21 cellular contexts compared by ENCODE assay signal in the genomic region with DNA sequence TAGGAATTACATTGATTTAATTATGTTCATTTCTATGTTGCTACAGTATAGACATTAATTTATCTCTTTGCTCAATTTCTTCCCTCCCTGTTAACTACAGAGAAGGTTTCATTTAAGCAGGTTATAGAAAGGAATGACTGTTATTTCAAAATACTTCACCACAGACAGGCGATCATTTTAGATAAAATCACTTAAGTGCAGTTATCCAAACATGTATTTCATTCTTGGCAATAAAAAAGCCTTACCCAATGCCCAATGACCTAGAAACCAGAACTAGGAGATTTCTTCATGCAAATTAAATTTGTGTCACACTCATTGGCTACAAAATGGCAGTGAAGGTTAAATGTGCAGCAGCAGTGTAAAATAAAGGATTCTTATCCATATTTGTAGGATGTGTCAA.
DNase-seq lines count a peak whose midpoint lies in the region; ATAC-seq, FAIRE-seq and TF ChIP-seq lines count a peak whose summit lies in the region.
"Had no signal": no experiment of that assay in that cellular context is flagged by ENCODE, and none has a peak within 500 bp of the region (broad histone marks: within the 10 kb centered on the region; RNA-seq: fewer than 3 reads in every experiment).

No MANE protein-coding gene starts in this region.

- no peak for TF ChIP-seq CTCF in cardiac fibroblast (IDR thresholded peaks at IDR 0.05; ENCODE audit: low read depth, low read length)
- TF ChIP-seq CTCF in lower lobe of right lung (IDR thresholded peaks at IDR 0.05): no peak
- TF ChIP-seq CTCF in HFFc6 (IDR thresholded peaks at IDR 0.05): no peak

- intact Hi-C loops in lower lobe of right lung (cut with DNase I): no loop called here

- H3K27me3 Mint-ChIP-seq in HFFc6 (ENCODE audit: insufficient read depth): no peaks in the 10 kb centered on the region
- peaks cover 0 to 2% (median 0%) of the 10 kb centered on the region in 3 donors for H3K27me3 Mint-ChIP-seq in immature natural killer cell (ENCODE audit: low read depth in 3 of 3)

- H3K4me3 ChIP-seq in cardiac fibroblast (replicated peaks in 1 of 2; ENCODE audit: low read depth in 2 of 2, low read length in 2 of 2) (no peak overlapping the region), lower lobe of right lung (no peak overlapping the region)
- H3K4me3 ChIP-seq: A549, BLaER1 had no signal

- H3K4me1 Mint-ChIP-seq in HFFc6 (ENCODE audit: low read depth): no peaks in the 10 kb centered on the region
- H3K4me1 Mint-ChIP-seq in immature natural killer cell: no peaks in the 10 kb centered on the region

- H3K36me3 ChIP-seq in lower lobe of right lung: no peaks in the 10 kb centered on the region
- H3K36me3 ChIP-seq: BLaER1 had no signal

- peaks cover 8% of the 10 kb centered on the region for H3K4me1 ChIP-seq in lower lobe of right lung
- H3K4me1 ChIP-seq: A549, BLaER1 had no signal

- no peak overlapping the region for H3K4me3 Mint-ChIP-seq in HFFc6
- no peak overlapping the region for H3K4me3 Mint-ChIP-seq in immature natural killer cell
- H3K4me3 Mint-ChIP-seq: CD8-positive, alpha-beta T cell had no signal

- no peak overlapping the region for H3K27ac ChIP-seq in lower lobe of right lung
- H3K27ac ChIP-seq: A549, BLaER1 had no signal

- H3K36me3 Mint-ChIP-seq in HFFc6 (ENCODE audit: low read depth): peaks cover 5% of the 10 kb centered on the region; the same call in 1 of the 2 replicates
- H3K36me3 Mint-ChIP-seq in immature natural killer cell: no peaks in the 10 kb centered on the region
- H3K36me3 Mint-ChIP-seq: CD8-positive, alpha-beta T cell had no signal

- no peaks in the 10 kb centered on the region for H3K27me3 ChIP-seq in lower lobe of right lung (ENCODE audit: low read depth)
- H3K27me3 ChIP-seq: BLaER1 had no signal

- H3K27ac Mint-ChIP-seq in HFFc6 (no peak overlapping the region), immature natural killer cell (no peak overlapping the region)
- H3K27ac Mint-ChIP-seq: CD8-positive, alpha-beta T cell had no signal

- H3K9me3 Mint-ChIP-seq in HFFc6: peaks cover 58% of the 10 kb centered on the region
- H3K9me3 Mint-ChIP-seq in immature natural killer cell: peaks cover 4 to 36% (median 12%) of the 10 kb centered on the region in 6 donors

- no peak for FAIRE-seq in HTR-8/SVneo (lab: Jason Lieb, UNC)
- FAIRE-seq: A549, H54, RCC 7860 had no signal

- no peaks in the 10 kb centered on the region for H3K9me3 ChIP-seq in lower lobe of right lung
- H3K9me3 ChIP-seq: A549 had no signal

- ATAC-seq in lower lobe of right lung (peak; percentile 21 to 87), GM19023 (IDR thresholded peaks at IDR 0.05; ENCODE audit: unreplicated experiment) (no peak), HG02678 (IDR thresholded peaks at IDR 0.05; ENCODE audit: unreplicated experiment) (no peak)
- ATAC-seq: A549; CD8-positive, alpha-beta T cell; Right ventricle myocardium inferior had no signal

- peak; percentile 0 for DNase-seq in EH (ENCODE audit: low read depth)
- peak; percentile 55 for DNase-seq in HTR-8/SVneo (ENCODE audit: insufficient read length, low spot score)
- DNase-seq in cardiac fibroblast (ENCODE audit: low read depth in 2 of 2): peak; percentile 3 to 24
- DNase-seq in lower lobe of right lung: no peak
- DNase-seq in HFFc6: no peak
- DNase-seq in immature natural killer cell: no peak
- DNase-seq: Calu3; CD8-positive, alpha-beta T cell; DMS53; Kasumi-1; NCI-H1105; NCI-H2081; NCI-H2171 treated with DMSO at 0.1 percent for 48 hours; NK-92 treated with Interleukin-12 subunit alpha and Interleukin-12 subunit beta, amount 100 ng/mL, for 24 hours had no signal

Comparison
In these comparisons a context has a peak if more than half of its experiments do, and no peak if none do; other contexts are left out.
1. DNase-seq: peak in EH (single experiment), HTR-8/SVneo (single experiment) and cardiac fibroblast (2 of 2); none in lower lobe of right lung (single experiment), HFFc6 (single experiment) and immature natural killer cell (0 of 3).
2. ATAC-seq: peak in lower lobe of right lung (2 of 2); none in GM19023 (single experiment) and HG02678 (single experiment).